ENCODE assay signal across 25 cellular contexts in the genomic region with DNA sequence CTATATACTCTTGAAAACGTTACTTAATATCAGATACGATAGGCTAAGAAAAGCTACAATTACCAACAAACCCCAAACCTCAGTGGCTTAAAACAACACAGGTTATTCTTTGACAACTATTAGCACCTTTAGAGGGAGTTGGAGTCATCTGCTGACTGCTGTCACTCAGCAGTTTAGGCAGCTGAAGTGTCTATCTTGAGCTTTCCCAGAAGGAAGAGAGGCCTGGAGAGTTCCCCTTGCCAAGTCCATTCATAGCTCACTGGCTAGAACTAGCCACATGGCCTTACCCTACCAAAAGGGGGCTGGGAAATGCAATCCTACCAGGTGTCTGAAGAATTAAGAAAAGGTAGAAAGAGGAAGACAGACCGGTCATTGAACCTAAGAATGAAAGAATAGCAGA.
DNase-seq lines count a peak whose midpoint lies in the region; ATAC-seq and TF ChIP-seq lines count a peak whose summit lies in the region.
"Had no signal": no experiment of that assay in that cellular context is flagged by ENCODE, and none has a peak within 500 bp of the region (broad histone marks: within the 10 kb centered on the region; RNA-seq: fewer than 3 reads in every experiment).

No MANE protein-coding gene starts in this region.

- H3K9me2 ChIP-seq in GM23338 (ENCODE audit: insufficient read depth), result no peaks in the 10 kb centered on the region

- 0 out of 2 replicates have a peak overlapping the region, but pooled peaks have one; percentile 35 for H2AFZ ChIP-seq in GM23338

- no peaks in the 10 kb centered on the region for H3K4me1 Mint-ChIP-seq in GM23338
- H3K4me1 Mint-ChIP-seq: CD14-positive monocyte; CD4-positive, alpha-beta memory T cell; CD4-positive, CD25-positive, alpha-beta regulatory T cell; CD8-positive, alpha-beta memory T cell had no signal

- H3K4me3 ChIP-seq in cardiac muscle cell (no peak overlapping the region), left ventricle myocardium inferior (no peak overlapping the region), GM23338 (no peak overlapping the region)
- H3K4me3 ChIP-seq: A549, BLaER1, GM12878 had no signal

- intact Hi-C loops in left ventricle myocardium inferior (cut with micrococcal nuclease), result no loop called here

- H3K27me3 ChIP-seq in cardiac muscle cell (no peaks in the 10 kb centered on the region), left ventricle myocardium inferior (ENCODE audit: low read depth) (no peaks in the 10 kb centered on the region), GM23338 (ENCODE audit: insufficient read depth) (no peaks in the 10 kb centered on the region)
- H3K27me3 ChIP-seq: BE2C, BLaER1 had no signal

- no peak overlapping the region for H3K4me2 ChIP-seq in GM23338
- H3K4me2 ChIP-seq: A549, BLaER1 had no signal

- no peaks in the 10 kb centered on the region for H3K27me3 Mint-ChIP-seq in GM23338 (ENCODE audit: insufficient read depth, low read depth, poor library complexity)
- H3K27me3 Mint-ChIP-seq: CD4-positive, alpha-beta memory T cell; CD4-positive, CD25-positive, alpha-beta regulatory T cell had no signal

- TF ChIP-seq CTCF in cardiac muscle cell (IDR thresholded peaks at IDR 0.05; ENCODE audit: low read depth, low read length), result no peak
- no peak for TF ChIP-seq CTCF in left ventricle myocardium inferior (IDR thresholded peaks at IDR 0.05; ENCODE audit: borderline replicate concordance)
- no peak for TF ChIP-seq CTCF in GM23338 (conservative IDR thresholded peaks at IDR 0.05; ENCODE audit: low read depth in 2 of 2)

- no peak overlapping the region for H3K27ac Mint-ChIP-seq in GM23338
- H3K27ac Mint-ChIP-seq: CD14-positive monocyte; CD4-positive, alpha-beta memory T cell; CD4-positive, CD25-positive, alpha-beta regulatory T cell; CD8-positive, alpha-beta memory T cell had no signal

- no peaks in the 10 kb centered on the region for H3K36me3 Mint-ChIP-seq in GM23338 (ENCODE audit: low read depth)
- H3K36me3 Mint-ChIP-seq: CD14-positive monocyte; CD4-positive, alpha-beta memory T cell; CD4-positive, CD25-positive, alpha-beta regulatory T cell had no signal

- H4K20me1 ChIP-seq in GM23338 (replicated peaks; ENCODE audit: insufficient read depth), result no peaks in the 10 kb centered on the region
- H4K20me1 ChIP-seq: BLaER1 had no signal

- no peak for DNase-seq in cardiac muscle cell (ENCODE audit: low read depth in 1 of 2, low spot score in 1 of 2)
- DNase-seq in left ventricle myocardium inferior, result no peak
- no peak for DNase-seq in GM23338 (ENCODE audit: low spot score)
- peak; percentile 25 for DNase-seq in myocyte (ENCODE audit: low read depth)
- no peak for DNase-seq in NCI-H748 (lab: John Stamatoyannopoulos, UW; ENCODE audit: unreplicated experiment)
- DNase-seq: AML-193; BE2C; C1 segment of cervical spinal cord; CD4-positive, alpha-beta memory T cell; CD4-positive, CD25-positive, alpha-beta regulatory T cell; CD8-positive, alpha-beta memory T cell; COR-L47; DMS 273 treated with DMSO at 0.1 percent for 48 hours; DMS153; DMS53; DMS79; DND-41; EL; GDM1 had no signal

- no peak overlapping the region for H3K4me3 Mint-ChIP-seq in GM23338
- H3K4me3 Mint-ChIP-seq: CD14-positive monocyte; CD4-positive, alpha-beta memory T cell; CD4-positive, CD25-positive, alpha-beta regulatory T cell; CD8-positive, alpha-beta memory T cell had no signal

- no peaks in the 10 kb centered on the region for H3K9me3 ChIP-seq in cardiac muscle cell (ENCODE audit: low read depth)
- H3K9me3 ChIP-seq in left ventricle myocardium inferior (replicated peaks), result no peaks in the 10 kb centered on the region
- H3K9me3 ChIP-seq: A549, BE2C, BLaER1 had no signal

- ATAC-seq in GM23338 (no peak), HG03378 (IDR thresholded peaks at IDR 0.05; ENCODE audit: unreplicated experiment) (no peak)
- ATAC-seq: A549, GM12878 had no signal

- H3K9me3 Mint-ChIP-seq in GM23338, result no peaks in the 10 kb centered on the region

- H3F3A ChIP-seq in GM23338 (replicated peaks; ENCODE audit: low read depth), result no peaks in the 10 kb centered on the region

- H3K27ac ChIP-seq in cardiac muscle cell (peak overlapping the region; percentile 12), left ventricle myocardium inferior (replicated peaks) (no peak overlapping the region), GM23338 (ENCODE audit: low read depth) (no peak overlapping the region)
- H3K27ac ChIP-seq: 22Rv1, A549, BLaER1 had no signal

- H3K36me3 ChIP-seq in cardiac muscle cell, result no peaks in the 10 kb centered on the region
- no peaks in the 10 kb centered on the region for H3K36me3 ChIP-seq in left ventricle myocardium inferior
- no peaks in the 10 kb centered on the region for H3K36me3 ChIP-seq in GM23338 (ENCODE audit: insufficient read depth)
- H3K36me3 ChIP-seq: BE2C, BLaER1 had no signal

- H3K4me1 ChIP-seq in cardiac muscle cell (ENCODE audit: low read depth) (peaks cover 5% of the 10 kb centered on the region), left ventricle myocardium inferior (no peaks in the 10 kb centered on the region), GM23338 (ENCODE audit: insufficient read depth) (no peaks in the 10 kb centered on the region)
- H3K4me1 ChIP-seq: BLaER1 had no signal

- no peaks in the 10 kb centered on the region for H3K79me2 ChIP-seq in GM23338 (replicated peaks; ENCODE audit: insufficient read depth)

TF ChIP-seq in GM23338, 12 proteins besides CTCF, POLR2A, EP300 and RAD21:
- TF ChIP-seq NANOG (IDR thresholded peaks at IDR 0.05; ENCODE audit: borderline replicate concordance) (no peak), EZH2phosphoT487 (IDR thresholded peaks at IDR 0.05; ENCODE audit: unreplicated experiment) (no peak), ETS1 (IDR thresholded peaks at IDR 0.05) (no peak), ZNF114 (CRISPR knock-in tag; IDR thresholded peaks at IDR 0.05) (no peak)
- TF ChIP-seq, protein P1, sequence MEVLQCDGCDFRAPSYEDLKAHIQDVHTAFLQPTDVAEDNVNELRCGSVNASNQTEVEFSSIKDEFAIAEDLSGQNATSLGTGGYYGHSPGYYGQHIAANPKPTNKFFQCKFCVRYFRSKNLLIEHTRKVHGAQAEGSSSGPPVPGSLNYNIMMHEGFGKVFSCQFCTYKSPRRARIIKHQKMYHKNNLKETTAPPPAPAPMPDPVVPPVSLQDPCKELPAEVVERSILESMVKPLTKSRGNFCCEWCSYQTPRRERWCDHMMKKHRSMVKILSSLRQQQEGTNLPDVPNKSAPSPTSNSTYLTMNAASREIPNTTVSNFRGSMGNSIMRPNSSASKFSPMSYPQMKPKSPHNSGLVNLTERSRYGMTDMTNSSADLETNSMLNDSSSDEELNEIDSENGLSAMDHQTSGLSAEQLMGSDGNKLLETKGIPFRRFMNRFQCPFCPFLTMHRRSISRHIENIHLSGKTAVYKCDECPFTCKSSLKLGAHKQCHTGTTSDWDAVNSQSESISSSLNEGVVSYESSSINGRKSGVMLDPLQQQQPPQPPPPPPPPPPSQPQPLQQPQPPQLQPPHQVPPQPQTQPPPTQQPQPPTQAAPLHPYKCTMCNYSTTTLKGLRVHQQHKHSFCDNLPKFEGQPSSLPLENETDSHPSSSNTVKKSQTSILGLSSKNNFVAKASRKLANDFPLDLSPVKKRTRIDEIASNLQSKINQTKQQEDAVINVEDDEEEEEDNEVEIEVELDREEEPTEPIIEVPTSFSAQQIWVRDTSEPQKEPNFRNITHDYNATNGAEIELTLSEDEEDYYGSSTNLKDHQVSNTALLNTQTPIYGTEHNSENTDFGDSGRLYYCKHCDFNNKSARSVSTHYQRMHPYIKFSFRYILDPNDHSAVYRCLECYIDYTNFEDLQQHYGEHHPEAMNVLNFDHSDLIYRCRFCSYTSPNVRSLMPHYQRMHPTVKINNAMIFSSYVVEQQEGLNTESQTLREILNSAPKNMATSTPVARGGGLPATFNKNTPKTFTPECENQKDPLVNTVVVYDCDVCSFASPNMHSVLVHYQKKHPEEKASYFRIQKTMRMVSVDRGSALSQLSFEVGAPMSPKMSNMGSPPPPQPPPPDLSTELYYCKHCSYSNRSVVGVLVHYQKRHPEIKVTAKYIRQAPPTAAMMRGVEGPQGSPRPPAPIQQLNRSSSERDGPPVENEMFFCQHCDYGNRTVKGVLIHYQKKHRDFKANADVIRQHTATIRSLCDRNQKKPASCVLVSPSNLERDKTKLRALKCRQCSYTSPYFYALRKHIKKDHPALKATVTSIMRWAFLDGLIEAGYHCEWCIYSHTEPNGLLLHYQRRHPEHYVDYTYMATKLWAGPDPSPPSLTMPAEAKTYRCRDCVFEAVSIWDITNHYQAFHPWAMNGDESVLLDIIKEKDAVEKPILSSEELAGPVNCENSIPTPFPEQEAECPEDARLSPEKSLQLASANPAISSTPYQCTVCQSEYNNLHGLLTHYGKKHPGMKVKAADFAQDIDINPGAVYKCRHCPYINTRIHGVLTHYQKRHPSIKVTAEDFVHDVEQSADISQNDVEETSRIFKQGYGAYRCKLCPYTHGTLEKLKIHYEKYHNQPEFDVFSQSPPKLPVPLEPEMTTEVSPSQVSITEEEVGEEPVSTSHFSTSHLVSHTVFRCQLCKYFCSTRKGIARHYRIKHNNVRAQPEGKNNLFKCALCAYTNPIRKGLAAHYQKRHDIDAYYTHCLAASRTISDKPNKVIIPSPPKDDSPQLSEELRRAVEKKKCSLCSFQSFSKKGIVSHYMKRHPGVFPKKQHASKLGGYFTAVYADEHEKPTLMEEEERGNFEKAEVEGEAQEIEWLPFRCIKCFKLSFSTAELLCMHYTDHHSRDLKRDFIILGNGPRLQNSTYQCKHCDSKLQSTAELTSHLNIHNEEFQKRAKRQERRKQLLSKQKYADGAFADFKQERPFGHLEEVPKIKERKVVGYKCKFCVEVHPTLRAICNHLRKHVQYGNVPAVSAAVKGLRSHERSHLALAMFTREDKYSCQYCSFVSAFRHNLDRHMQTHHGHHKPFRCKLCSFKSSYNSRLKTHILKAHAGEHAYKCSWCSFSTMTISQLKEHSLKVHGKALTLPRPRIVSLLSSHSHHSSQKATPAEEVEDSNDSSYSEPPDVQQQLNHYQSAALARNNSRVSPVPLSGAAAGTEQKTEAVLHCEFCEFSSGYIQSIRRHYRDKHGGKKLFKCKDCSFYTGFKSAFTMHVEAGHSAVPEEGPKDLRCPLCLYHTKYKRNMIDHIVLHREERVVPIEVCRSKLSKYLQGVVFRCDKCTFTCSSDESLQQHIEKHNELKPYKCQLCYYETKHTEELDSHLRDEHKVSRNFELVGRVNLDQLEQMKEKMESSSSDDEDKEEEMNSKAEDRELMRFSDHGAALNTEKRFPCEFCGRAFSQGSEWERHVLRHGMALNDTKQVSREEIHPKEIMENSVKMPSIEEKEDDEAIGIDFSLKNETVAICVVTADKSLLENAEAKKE (CRISPR knock-in tag; IDR thresholded peaks at IDR 0.05), result no peak
TF ChIP-seq in GM23338: peak in this region for 0.
